9 cellular contexts compared by ENCODE assay signal in genomic region chr7:44983742-44984477, GRCh38. TPM values are rescaled to one million over a fixed set of nuclear protein-coding genes. Genes with fewer than 3 reads are reported as not detected.
DNase-seq lines count a peak whose midpoint lies in the region; ATAC-seq, FAIRE-seq and TF ChIP-seq lines count a peak whose summit lies in the region.
"Had no signal": no experiment of that assay in that cellular context is flagged by ENCODE, and none has a peak within 500 bp of the region (broad histone marks: within the 10 kb centered on the region; RNA-seq: fewer than 3 reads in every experiment).

No MANE protein-coding gene starts in this region.

- H3K27ac ChIP-seq in BLaER1 treated with 17β-estradiol and CSF1 and Interleukin-3, amounts not matched to agents 10 nM and 100 nM, result peak overlapping the region; percentile 39 to 96 (median 93); a peak in 20 of 22 replicates
- H3K27ac ChIP-seq in HL-60 (replicated peaks) (peak overlapping the region; percentile 90), adrenal gland (peak overlapping the region in 2 of 5 donors; percentile 7 to 24)

- intact Hi-C loops in adrenal gland (cut with DNase I), result no loop called here

- no peak for FAIRE-seq in frontal cortex (lab: Jason Lieb, UNC)

- H3K4me1 Mint-ChIP-seq in activated T-helper 17 cell treated with anti-CD3 and anti-CD28 coated beads, Interleukin-2, amount 50 U/mL, for 72 hours, result peaks cover 24% of the 10 kb centered on the region
- H3K4me1 Mint-ChIP-seq in mesothelial cell of epicardium, result peaks cover 41% of the 10 kb centered on the region

- H4K20me1 ChIP-seq in BLaER1 treated with 17β-estradiol and CSF1 and Interleukin-3, amounts not matched to agents 10 nM and 100 nM, result peaks cover 0 to 70% (median 40%) of the 10 kb centered on the region in 11 experiments; a peak in 20 of 22 replicates

- H3K36me3 ChIP-seq in BLaER1 treated with 17β-estradiol and CSF1 and Interleukin-3, amounts not matched to agents 10 nM and 100 nM, result peaks cover 40 to 51% (median 48%) of the 10 kb centered on the region in 11 experiments
- peaks cover 0 to 33% of the 10 kb centered on the region in 2 donors for H3K36me3 ChIP-seq in adrenal gland (replicated peaks in 1 of 2)

- H3K4me3 ChIP-seq in BLaER1 treated with 17β-estradiol and CSF1 and Interleukin-3, amounts not matched to agents 10 nM and 100 nM, result peak overlapping the region; percentile 71 to 94 (median 86)
- H3K4me3 ChIP-seq in HL-60 (replicated peaks; ENCODE audit: insufficient read depth, low read length), result peak overlapping the region; percentile 83
- no peak overlapping the region for H3K4me3 ChIP-seq in adrenal gland

- H3K9me3 ChIP-seq in BLaER1 treated with 17β-estradiol and CSF1 and Interleukin-3, amounts not matched to agents 10 nM and 100 nM (replicated peaks in 1 of 11), result no peaks in the 10 kb centered on the region
- H3K9me3 ChIP-seq in adrenal gland (replicated peaks in 1 of 3), result no peaks in the 10 kb centered on the region

- no peak for TF ChIP-seq POLR2A in adrenal gland (IDR thresholded peaks at IDR 0.05)

- H3K4me1 ChIP-seq in BLaER1 treated with 17β-estradiol and CSF1 and Interleukin-3, amounts not matched to agents 10 nM and 100 nM, result peaks cover 76 to 84% (median 78%) of the 10 kb centered on the region in 10 experiments
- peaks cover 16 to 25% of the 10 kb centered on the region in 2 donors for H3K4me1 ChIP-seq in adrenal gland (replicated peaks in 1 of 2)

- DNase-seq in HL-60 (ENCODE audit: low read depth in 1 of 2, low spot score in 1 of 2) (no peak), mesothelial cell of epicardium (ENCODE audit: low spot score in 2 of 2, unreplicated experiment in 2 of 2) (no peak), frontal cortex (ENCODE audit: low spot score in 2 of 2) (no peak), NCI-H69 (lab: John Stamatoyannopoulos, UW) (no peak), adrenal gland (no peak)

- TF ChIP-seq CTCF in HL-60 (IDR thresholded peaks at IDR 0.05; ENCODE audit: insufficient read depth, low read length) (no peak), mesothelial cell of epicardium (IDR thresholded peaks at IDR 0.05; ENCODE audit: unreplicated experiment) (no peak), adrenal gland (IDR thresholded peaks at IDR 0.05) (no peak)

- H3K4me3 Mint-ChIP-seq in activated T-helper 17 cell treated with anti-CD3 and anti-CD28 coated beads, Interleukin-2, amount 50 U/mL, for 72 hours, result peak overlapping the region; percentile 99
- H3K4me3 Mint-ChIP-seq in mesothelial cell of epicardium, result peak overlapping the region; percentile 95

- WGBS in adrenal gland, 4 donors, result 64 to 77% (median 72%) methylated on average over 5 to 6 of the region's 6 CpGs

- no peak for ATAC-seq in activated T-helper 17 cell treated with anti-CD3 and anti-CD28 coated beads, Interleukin-2, amount 50 U/mL, for 72 hours (replicated peaks)
- no peak for ATAC-seq in GM18867 (IDR thresholded peaks at IDR 0.05; ENCODE audit: unreplicated experiment)

- H3K27ac Mint-ChIP-seq in activated T-helper 17 cell treated with anti-CD3 and anti-CD28 coated beads, Interleukin-2, amount 50 U/mL, for 72 hours, result peak overlapping the region; percentile 95
- H3K27ac Mint-ChIP-seq in mesothelial cell of epicardium, result peak overlapping the region; percentile 99

- H3K27me3 ChIP-seq in BLaER1 treated with 17β-estradiol and CSF1 and Interleukin-3, amounts not matched to agents 10 nM and 100 nM, result no peaks in the 10 kb centered on the region
- H3K27me3 ChIP-seq in HL-60 (ENCODE audit: insufficient read depth, poor library complexity, severe bottlenecking) (no peaks in the 10 kb centered on the region), adrenal gland (no peaks in the 10 kb centered on the region)

- H3K4me2 ChIP-seq in BLaER1 treated with 17β-estradiol and CSF1 and Interleukin-3, amounts not matched to agents 10 nM and 100 nM, result peak overlapping the region; percentile 85 to 100 (median 96)

- peak overlapping the region; percentile 89 to 97 (median 92) for H3K9ac ChIP-seq in BLaER1 treated with 17β-estradiol and CSF1 and Interleukin-3, amounts not matched to agents 10 nM and 100 nM

- H3K36me3 Mint-ChIP-seq in activated T-helper 17 cell treated with anti-CD3 and anti-CD28 coated beads, Interleukin-2, amount 50 U/mL, for 72 hours (ENCODE audit: low read depth), result peaks cover 91% of the 10 kb centered on the region
- peaks cover 35% of the 10 kb centered on the region for H3K36me3 Mint-ChIP-seq in mesothelial cell of epicardium

- H3K9me3 Mint-ChIP-seq in activated T-helper 17 cell treated with anti-CD3 and anti-CD28 coated beads, Interleukin-2, amount 50 U/mL, for 72 hours, result no peaks in the 10 kb centered on the region
- no peaks in the 10 kb centered on the region for H3K9me3 Mint-ChIP-seq in mesothelial cell of epicardium

- no peaks in the 10 kb centered on the region for H3K27me3 Mint-ChIP-seq in activated T-helper 17 cell treated with anti-CD3 and anti-CD28 coated beads, Interleukin-2, amount 50 U/mL, for 72 hours
- no peaks in the 10 kb centered on the region for H3K27me3 Mint-ChIP-seq in mesothelial cell of epicardium (ENCODE audit: low read depth)

RNA-seq across cellular contexts. Expression of gene MYO1G, which starts 5.1 kb away (rescaled TPM):
- 100 to 1,000 TPM; 316 to 649 TPM for total RNA-seq in activated T-helper 17 cell treated with anti-CD3 and anti-CD28 coated beads, Interleukin-2, amount 50 U/mL, for 72 hours
- total RNA-seq in mesothelial cell of epicardium (0.65 to 0.69 TPM (median 0.66 TPM) in 3 replicates), frontal cortex (0.41 TPM), adrenal gland (1 to 10 TPM in 7 of 8 donors, under 1 TPM in 1; 0.06 to 8.1 (median 4.2) TPM)
- polyA plus RNA-seq in adrenal gland, result 10 to 100 TPM in 1 of 3 donors, 1 to 10 TPM in 2; 1.0 to 12.8 (median 4.0) TPM
- total RNA-seq: LHCN-M2 had no signal

RNA-seq across cellular contexts. Expression of gene CCM2, which starts 16.1 kb away (rescaled TPM):
- 10 to 100 TPM; 69.8 to 79.3 TPM for total RNA-seq in activated T-helper 17 cell treated with anti-CD3 and anti-CD28 coated beads, Interleukin-2, amount 50 U/mL, for 72 hours
- total RNA-seq in mesothelial cell of epicardium (32.3 to 35.1 TPM (median 34.1 TPM) in 3 replicates), frontal cortex (22.4 TPM), adrenal gland (10 to 100 TPM; 36.1 to 84.5 (median 50.7) TPM)
- polyA plus RNA-seq in adrenal gland, result 10 to 100 TPM; 42.2 to 81.6 (median 72.1) TPM

Comparison
In these comparisons a context has a peak if more than half of its experiments do, and no peak if none do; other contexts are left out.
1. H3K4me3 ChIP-seq: peak in BLaER1 treated with 17β-estradiol and CSF1 and Interleukin-3, amounts not matched to agents 10 nM and 100 nM (10 of 10) and HL-60 (single experiment); none in adrenal gland (0 of 4).
2. RNA of gene MYO1G, which starts 5.1 kb away (total RNA-seq): 316 to 649 TPM in activated T-helper 17 cell treated with anti-CD3 and anti-CD28 coated beads, Interleukin-2, amount 50 U/mL, for 72 hours; 0.06 to 8.1 TPM in adrenal gland, 0.65 to 0.69 TPM in mesothelial cell of epicardium and 0.41 TPM in frontal cortex (single experiment); every median in the first group is over 10 times any median in the second.